In genomic region chr14:104769324-104770071, GRCh38 we compare ENCODE assay signal across 1 cellular context.
A peak's percentile ranks its signal among the peaks of the same experiment; 100 is the strongest.
TF ChIP-seq lines count a peak whose summit lies in the region.

No MANE protein-coding gene starts in this region.

TF ChIP-seq in K562, 482 proteins besides CTCF, POLR2A, EP300 and RAD21:
- TF ChIP-seq NFRKB (IDR thresholded peaks at IDR 0.05; ENCODE audit: low read depth) (no peak), MIER1 (IDR thresholded peaks at IDR 0.05; ENCODE audit: low read depth) (no peak), PKNOX1 (IDR thresholded peaks at IDR 0.05) (0 out of 2 replicates have a peak, but pooled peaks have one; percentile 9), PHF21A (IDR thresholded peaks at IDR 0.05; ENCODE audit: borderline replicate concordance, low read depth) (no peak), POLR2G (IDR thresholded peaks at IDR 0.05; ENCODE audit: low read depth, low read length) (peak; percentile 50), RBM39 (optimal IDR thresholded peaks at IDR 0.05; ENCODE audit: low read depth, low read length) (no peak), FOXA3 (CRISPR knock-in tag; conservative IDR thresholded peaks at IDR 0.05 in 1 of 2, IDR thresholded peaks at IDR 0.05 in 1 of 2) (no peak)
